ENCODE assay signal across 8 cellular contexts in genomic region chr1:231421971-231422797, GRCh38. TPM values are rescaled to one million over a fixed set of nuclear protein-coding genes. Genes with fewer than 3 reads are reported as not detected.
DNase-seq lines count a peak whose midpoint lies in the region; ATAC-seq and TF ChIP-seq lines count a peak whose summit lies in the region.

Gene EGLN1 (minus strand): TSS chr1:231422287. CDS start chr1:231421888, 399 bp downstream.

- no peaks in the 10 kb centered on the region for H3K27me3 ChIP-seq in liver (ENCODE audit: control insufficient read depth in 4 of 4, insufficient read depth in 4 of 4, low read length in 3 of 4)

- peaks cover 28% of the 10 kb centered on the region for H3K4me1 Mint-ChIP-seq in dendritic cell treated with granulocyte-macrophage colony-stimulating factor and Interleukin-4, amounts not matched to agents 40 ng/mL and 50 ng/mL, for 4 days (ENCODE audit: low read depth)

- peak within 1 kb of the TSS; percentile 80 for H3K4me3 Mint-ChIP-seq in dendritic cell treated with granulocyte-macrophage colony-stimulating factor and Interleukin-4, amounts not matched to agents 40 ng/mL and 50 ng/mL, for 4 days

- peak; percentile 22 to 95 (median 83) for DNase-seq in C1 segment of cervical spinal cord (lab: John Stamatoyannopoulos, UW)
- DNase-seq in NCI-H526 treated with DMSO at 0.1 percent for 48 hours (lab: John Stamatoyannopoulos, UW) = peak; percentile 51
- peak; percentile 67 to 69 for DNase-seq in activated CD4-positive, alpha-beta T cell treated with anti-CD3 and anti-CD28 coated beads, Interleukin-2, amount 50 U/mL, for 24 hours (ENCODE audit: low read depth in 1 of 2, low spot score in 1 of 2)
- peak; percentile 83 for DNase-seq in stimulated activated CD4-positive, alpha-beta T cell treated with anti-CD3 and anti-CD28 coated beads, Interleukin-4, amount 100 ng/mL, for 1 hour

- H3K9me3 ChIP-seq in liver (ENCODE audit: control insufficient read depth in 4 of 4, low read length in 3 of 4) = no peaks in the 10 kb centered on the region

- WGBS in liver = under 1% methylated on average over 104 of the region's 104 CpGs

- peak; percentile 27 to 42 for TF ChIP-seq RAD21 in liver (IDR thresholded peaks at IDR 0.05)

- peaks cover 23% of the 10 kb centered on the region for H3K36me3 Mint-ChIP-seq in dendritic cell treated with granulocyte-macrophage colony-stimulating factor and Interleukin-4, amounts not matched to agents 40 ng/mL and 50 ng/mL, for 4 days (ENCODE audit: low read depth)

- peak within 1 kb of the TSS; percentile 99 to 100 for H3K27ac ChIP-seq in liver (ENCODE audit: low read depth in 1 of 2, low read length in 2 of 2)

- peak within 1 kb of the TSS; percentile 84 to 93 (median 90) for H3K4me3 ChIP-seq in liver (ENCODE audit: low read depth in 1 of 3, low read length in 3 of 3)

- no peaks in the 10 kb centered on the region for H3K9me3 Mint-ChIP-seq in dendritic cell treated with granulocyte-macrophage colony-stimulating factor and Interleukin-4, amounts not matched to agents 40 ng/mL and 50 ng/mL, for 4 days

- peak within 1 kb of the TSS; percentile 96 to 99 for H3K9ac ChIP-seq in liver (ENCODE audit: low read depth in 1 of 2, low read length in 2 of 2)

- TF ChIP-seq CTCF in liver (IDR thresholded peaks at IDR 0.05; ENCODE audit: low read depth, low read length, missing input control) = peak; percentile 6

- no peaks in the 10 kb centered on the region for H3K36me3 ChIP-seq in liver (ENCODE audit: control insufficient read depth in 4 of 4, insufficient read depth in 3 of 4, low read depth in 1 of 4, low read length in 3 of 4)

- peaks cover 26% of the 10 kb centered on the region for H3K27me3 Mint-ChIP-seq in dendritic cell treated with granulocyte-macrophage colony-stimulating factor and Interleukin-4, amounts not matched to agents 40 ng/mL and 50 ng/mL, for 4 days

- ATAC-seq in GM19324 (IDR thresholded peaks at IDR 0.05; ENCODE audit: low FRiP score, unreplicated experiment) (peak; percentile 84), HG03460 (IDR thresholded peaks at IDR 0.05; ENCODE audit: unreplicated experiment) (peak; percentile 77)

- H3K27ac Mint-ChIP-seq in dendritic cell treated with granulocyte-macrophage colony-stimulating factor and Interleukin-4, amounts not matched to agents 40 ng/mL and 50 ng/mL, for 4 days = peak within 1 kb of the TSS; percentile 79

- intact Hi-C loops in dendritic cell treated with granulocyte-macrophage colony-stimulating factor and Interleukin-4, amounts not matched to agents 40 ng/mL and 50 ng/mL, for 4 days (cut with micrococcal nuclease) = loop anchor here (1.0 kb wide), 1 partner anchor 106 kb away; the partner anchor contains the start of gene TSNAX

- peaks cover 0 to 40% (median 31%) of the 10 kb centered on the region in 4 donors for H3K4me1 ChIP-seq in liver (ENCODE audit: control insufficient read depth in 4 of 4, insufficient read depth in 4 of 4, low read length in 3 of 4)

TF ChIP-seq in liver, 16 proteins besides CTCF, POLR2A, EP300 and RAD21:
- TF ChIP-seq JUND (IDR thresholded peaks at IDR 0.05) = no peak
- peak in 1 of 2 donors; percentile 63 for TF ChIP-seq GABPA (IDR thresholded peaks at IDR 0.05 in 1 of 2, conservative IDR thresholded peaks at IDR 0.05 in 1 of 2)
- peak; percentile 73 for TF ChIP-seq TAF1 (conservative IDR thresholded peaks at IDR 0.05)
- TF ChIP-seq YY1 (IDR thresholded peaks at IDR 0.05) = peak; percentile 93
- peak; percentile 38 for TF ChIP-seq NR2F2 (IDR thresholded peaks at IDR 0.05)
- TF ChIP-seq MAX (IDR thresholded peaks at IDR 0.05) = peak; percentile 29
- no peak for TF ChIP-seq FOXA2 (IDR thresholded peaks at IDR 0.05)
- TF ChIP-seq RXRA (IDR thresholded peaks at IDR 0.05) = peak in 1 of 2 donors; percentile 35
- no peak for TF ChIP-seq FOXA1 (IDR thresholded peaks at IDR 0.05)
- TF ChIP-seq ATF3 (IDR thresholded peaks at IDR 0.05) = no peak
- TF ChIP-seq REST (IDR thresholded peaks at IDR 0.05) = peak; percentile 45

RNA-seq across cellular contexts. Expression of gene EGLN1, which starts in this region (rescaled TPM):
- 10 to 100 TPM; 26.1 to 44.8 TPM for total RNA-seq in liver
- polyA plus RNA-seq in liver = 10 to 100 TPM in 1 of 2 donors, 1 to 10 TPM in 1; 7.2 to 18.4 TPM

Comparison
In these comparisons a context has a peak if more than half of its experiments do, and no peak if none do; other contexts are left out.
1. Peak in every context shown above with its lines: DNase-seq, ATAC-seq, H3K4me3 ChIP-seq and H3K27ac ChIP-seq.